In genomic region chrX:68909945-68910344, GRCh38 we compare ENCODE assay signal across 20 cellular contexts.
A peak's percentile ranks its signal among the peaks of the same experiment; 100 is the strongest.
DNase-seq lines count a peak whose midpoint lies in the region; ATAC-seq and TF ChIP-seq lines count a peak whose summit lies in the region.
"Had no signal": no experiment of that assay in that cellular context is flagged by ENCODE, and none has a peak within 500 bp of the region (broad histone marks: within the 10 kb centered on the region; RNA-seq: fewer than 3 reads in every experiment).

No MANE protein-coding gene starts in this region.

- DNase-seq in left colon (no peak), NCI-H2107 treated with DMSO at 0.1 percent for 48 hours (lab: John Stamatoyannopoulos, UW; ENCODE audit: unreplicated experiment) (no peak), psoas muscle (no peak)
- DNase-seq: 8988T; ACHN; AML-193; BE2C; Caco-2; CD4-positive, CD25-positive, alpha-beta regulatory T cell; CD8-positive, alpha-beta T cell; DMS153; DND-41; H9 had no signal

- peaks cover 8% of the 10 kb centered on the region for H3K79me2 ChIP-seq in parathyroid adenoma

- H3K27ac ChIP-seq in BLaER1 treated with 17β-estradiol and CSF1 and Interleukin-3, amounts not matched to agents 10 nM and 100 nM = no peak overlapping the region
- peak overlapping the region; percentile 99 for H3K27ac ChIP-seq in parathyroid adenoma
- H3K27ac ChIP-seq in psoas muscle = no peak overlapping the region
- H3K27ac ChIP-seq: A549, C4-2B had no signal

- peaks cover 63 to 86% (median 73%) of the 10 kb centered on the region in 11 experiments for H3K27me3 ChIP-seq in BLaER1 treated with 17β-estradiol and CSF1 and Interleukin-3, amounts not matched to agents 10 nM and 100 nM
- H3K27me3 ChIP-seq in parathyroid adenoma (ENCODE audit: control insufficient read depth, insufficient read depth, low read length) (no peaks in the 10 kb centered on the region), psoas muscle (ENCODE audit: insufficient read depth in 3 of 3, low read length in 2 of 3) (peaks cover 0 to 22% (median 0%) of the 10 kb centered on the region in 3 donors)
- H3K27me3 ChIP-seq: BE2C had no signal

- peaks cover 0 to 55% (median 44%) of the 10 kb centered on the region in 10 experiments; a peak in 18 of 20 replicates for H3K4me1 ChIP-seq in BLaER1 treated with 17β-estradiol and CSF1 and Interleukin-3, amounts not matched to agents 10 nM and 100 nM
- H3K4me1 ChIP-seq in parathyroid adenoma = peaks cover 19% of the 10 kb centered on the region
- H3K4me1 ChIP-seq in psoas muscle = no peaks in the 10 kb centered on the region
- H3K4me1 ChIP-seq: A549, Caco-2 had no signal

- H3K36me3 ChIP-seq in BLaER1 treated with 17β-estradiol and CSF1 and Interleukin-3, amounts not matched to agents 10 nM and 100 nM = no peaks in the 10 kb centered on the region
- no peaks in the 10 kb centered on the region for H3K36me3 ChIP-seq in parathyroid adenoma (ENCODE audit: control insufficient read depth, insufficient read depth, low read length)
- no peaks in the 10 kb centered on the region for H3K36me3 ChIP-seq in psoas muscle (ENCODE audit: insufficient read depth in 1 of 2, low read depth in 1 of 2)
- H3K36me3 ChIP-seq: BE2C had no signal

- intact Hi-C loops in left colon (cut with DNase I, micrococcal nuclease) (no loop called here), psoas muscle (cut with DNase I) (no loop called here)

- H3K4me2 ChIP-seq in BLaER1 treated with 17β-estradiol and CSF1 and Interleukin-3, amounts not matched to agents 10 nM and 100 nM = peak overlapping the region in 9 of 11 experiments; percentile 17 to 54 (median 48); a peak in 14 of 22 replicates
- no peak overlapping the region for H3K4me2 ChIP-seq in parathyroid adenoma (ENCODE audit: low read length)
- H3K4me2 ChIP-seq: A549, GM23338 had no signal

- H3K9me3 ChIP-seq in BLaER1 treated with 17β-estradiol and CSF1 and Interleukin-3, amounts not matched to agents 10 nM and 100 nM (replicated peaks in 1 of 11) = no peaks in the 10 kb centered on the region
- H3K9me3 ChIP-seq in parathyroid adenoma (ENCODE audit: control insufficient read depth, low read length) = no peaks in the 10 kb centered on the region
- no peaks in the 10 kb centered on the region for H3K9me3 ChIP-seq in psoas muscle
- H3K9me3 ChIP-seq: A549, BE2C, Caco-2 had no signal

- WGBS in psoas muscle, 3 donors = 36 to 72% (median 64%) methylated on average over 2 of the region's 2 CpGs

- TF ChIP-seq CTCF in parathyroid adenoma (IDR thresholded peaks at IDR 0.05) = no peak
- TF ChIP-seq CTCF in psoas muscle (IDR thresholded peaks at IDR 0.05) = no peak

- no peak overlapping the region for H2AFZ ChIP-seq in parathyroid adenoma
- H2AFZ ChIP-seq: GM23338 had no signal

- no peak overlapping the region for H3K4me3 ChIP-seq in BLaER1 treated with 17β-estradiol and CSF1 and Interleukin-3, amounts not matched to agents 10 nM and 100 nM
- H3K4me3 ChIP-seq in parathyroid adenoma (ENCODE audit: low read depth, low read length) (no peak overlapping the region), psoas muscle (no peak overlapping the region)
- H3K4me3 ChIP-seq: A549, GM23338 had no signal

- peaks cover 0 to 5% (median 0%) of the 10 kb centered on the region in 11 experiments; a peak in 5 of 22 replicates for H4K20me1 ChIP-seq in BLaER1 treated with 17β-estradiol and CSF1 and Interleukin-3, amounts not matched to agents 10 nM and 100 nM

- no peak overlapping the region for H3K9ac ChIP-seq in BLaER1 treated with 17β-estradiol and CSF1 and Interleukin-3, amounts not matched to agents 10 nM and 100 nM
- no peak overlapping the region for H3K9ac ChIP-seq in parathyroid adenoma

- ATAC-seq in left colon (peak; percentile 90), HG03442 (IDR thresholded peaks at IDR 0.05; ENCODE audit: unreplicated experiment) (no peak), psoas muscle (no peak)
- ATAC-seq: A549; CD8-positive, alpha-beta T cell; GM23338; HCT116 had no signal
